In genomic region chr1:222730866-222731265, GRCh38 we compare ENCODE assay signal across 24 cellular contexts. TPM values are rescaled to one million over a fixed set of nuclear protein-coding genes. Genes with fewer than 3 reads are reported as not detected.
"Had no signal": no experiment of that assay in that cellular context is flagged by ENCODE, and none has a peak within 500 bp of the region (broad histone marks: within the 10 kb centered on the region; RNA-seq: fewer than 3 reads in every experiment).

No MANE protein-coding gene starts in this region.

- DNase-seq: activated CD4-positive, alpha-beta T cell treated with anti-CD3 and anti-CD28 coated beads, Interleukin-2, amount 10 ng/mL, durations not matched to agents 24 days and 14 days; activated CD4-positive, CD25-positive, alpha-beta regulatory T cell; activated naive CD4-positive, alpha-beta T cell treated with anti-CD3 and anti-CD28 coated beads for 36 hours; activated T-cell treated with anti-CD3 and anti-CD28 coated beads for 4 hours; adrenal gland; effector CD8-positive, alpha-beta T cell; heart left ventricle; left ventricle myocardium inferior; mammary epithelial cell; stimulated activated naive CD8-positive, alpha-beta T cell treated with anti-CD3 and anti-CD28 coated beads, Interleukin-15, amount 100 ng/mL, for 72 hours; T-helper 1 cell; T-helper 9 cell; upper lobe of left lung had no signal

- H3K9me3 ChIP-seq: adrenal gland, esophagus muscularis mucosa, gastroesophageal sphincter, heart left ventricle, left ventricle myocardium inferior, prostate gland, right atrium auricular region, upper lobe of left lung had no signal

- H3K27me3 Mint-ChIP-seq: activated CD4-positive, alpha-beta T cell treated with anti-CD3 and anti-CD28 coated beads, Interleukin-2, amount 10 ng/mL, durations not matched to agents 24 days and 14 days; stimulated activated naive CD8-positive, alpha-beta T cell treated with anti-CD3 and anti-CD28 coated beads, Interleukin-15, amount 100 ng/mL, for 72 hours had no signal

- H3K4me3 ChIP-seq: adrenal gland, esophagus muscularis mucosa, gastroesophageal sphincter, heart left ventricle, left ventricle myocardium inferior, neural progenitor cell, prostate gland, right atrium auricular region, upper lobe of left lung had no signal

- H3K27ac ChIP-seq: adrenal gland, esophagus muscularis mucosa, gastroesophageal sphincter, heart left ventricle, left ventricle myocardium inferior, neural progenitor cell, prostate gland, right atrium auricular region, upper lobe of left lung had no signal

- H3K27me3 ChIP-seq: adrenal gland, esophagus muscularis mucosa, gastroesophageal sphincter, heart left ventricle, neural progenitor cell, right atrium auricular region, upper lobe of left lung had no signal

- H3K9ac ChIP-seq: neural progenitor cell had no signal

- H3K27ac Mint-ChIP-seq: activated CD4-positive, alpha-beta T cell treated with anti-CD3 and anti-CD28 coated beads, Interleukin-2, amount 10 ng/mL, durations not matched to agents 24 days and 14 days; dendritic cell treated with granulocyte-macrophage colony-stimulating factor and Interleukin-4, amounts not matched to agents 40 ng/mL and 50 ng/mL, for 4 days; neural progenitor cell had no signal

- H3K9me3 Mint-ChIP-seq: activated CD4-positive, alpha-beta T cell treated with anti-CD3 and anti-CD28 coated beads, Interleukin-2, amount 10 ng/mL, durations not matched to agents 24 days and 14 days; activated naive CD4-positive, alpha-beta T cell treated with anti-CD3 and anti-CD28 coated beads for 36 hours; dendritic cell treated with granulocyte-macrophage colony-stimulating factor and Interleukin-4, amounts not matched to agents 40 ng/mL and 50 ng/mL, for 4 days; neural progenitor cell; stimulated activated naive CD8-positive, alpha-beta T cell treated with anti-CD3 and anti-CD28 coated beads, Interleukin-15, amount 100 ng/mL, for 72 hours had no signal

- H2AFZ ChIP-seq: neural progenitor cell had no signal

- H3K4me2 ChIP-seq: neural progenitor cell had no signal

- ATAC-seq: gastroesophageal sphincter; heart left ventricle; stimulated activated naive CD8-positive, alpha-beta T cell treated with anti-CD3 and anti-CD28 coated beads, Interleukin-15, amount 100 ng/mL, for 72 hours had no signal

- H3K4me1 ChIP-seq: adrenal gland, esophagus muscularis mucosa, gastroesophageal sphincter, left ventricle myocardium inferior, prostate gland, right atrium auricular region, upper lobe of left lung had no signal

- H3K4me3 Mint-ChIP-seq: activated CD4-positive, alpha-beta T cell treated with anti-CD3 and anti-CD28 coated beads, Interleukin-2, amount 10 ng/mL, durations not matched to agents 24 days and 14 days; activated naive CD4-positive, alpha-beta T cell treated with anti-CD3 and anti-CD28 coated beads for 36 hours; dendritic cell treated with granulocyte-macrophage colony-stimulating factor and Interleukin-4, amounts not matched to agents 40 ng/mL and 50 ng/mL, for 4 days; neural progenitor cell; stimulated activated naive CD8-positive, alpha-beta T cell treated with anti-CD3 and anti-CD28 coated beads, Interleukin-15, amount 100 ng/mL, for 72 hours had no signal

RNA-seq across cellular contexts. Expression of gene FAM177B, which starts 6.1 kb away (rescaled TPM):
- total RNA-seq: activated CD4-positive, alpha-beta T cell treated with anti-CD3 and anti-CD28 coated beads, Interleukin-2, amount 10 ng/mL, durations not matched to agents 24 days and 14 days; activated naive CD4-positive, alpha-beta T cell treated with anti-CD3 and anti-CD28 coated beads for 36 hours; chondrocyte; endothelial cell of umbilical vein; kidney epithelial cell; left ventricle myocardium inferior; mammary epithelial cell; osteocyte; right atrium auricular region; temporal lobe had no signal
- polyA plus RNA-seq: endothelial cell of umbilical vein, mammary epithelial cell had no signal
